ENCODE assay signal across 8 cellular contexts in genomic region chr9:100595391-100596199, GRCh38. TPM values are rescaled to one million over a fixed set of nuclear protein-coding genes. Genes with fewer than 3 reads are reported as not detected.
A peak's percentile ranks its signal among the peaks of the same experiment; 100 is the strongest.
DNase-seq lines count a peak whose midpoint lies in the region; ATAC-seq and TF ChIP-seq lines count a peak whose summit lies in the region.

No MANE protein-coding gene starts in this region.

- peaks cover 38% of the 10 kb centered on the region for H3K27me3 ChIP-seq in neutrophil

- peak; percentile 30 for DNase-seq in activated CD4-positive, alpha-beta T cell treated with anti-CD3 and anti-CD28 coated beads for 36 hours
- DNase-seq in activated CD4-positive, alpha-beta T cell treated with anti-CD3 and anti-CD28 coated beads, Interleukin-2, amount 50 U/mL, for 1 hour = no peak
- DNase-seq in NAMALWA (ENCODE audit: low spot score) (peak; percentile 70), SW 1271 (lab: John Stamatoyannopoulos, UW) (peak; percentile 24 to 64), fibroblast of the aortic adventitia (ENCODE audit: low read depth) (peak; percentile 83)

- TF ChIP-seq CTCF in fibroblast of the aortic adventitia (IDR thresholded peaks at IDR 0.05; ENCODE audit: insufficient read depth, low read length) (peak; percentile 76), neutrophil (IDR thresholded peaks at IDR 0.05) (peak; percentile 13)

- no peak for ATAC-seq in activated CD4-positive, alpha-beta T cell treated with anti-CD3 and anti-CD28 coated beads for 36 hours
- peak; percentile 47 for ATAC-seq in GM21447 (IDR thresholded peaks at IDR 0.05; ENCODE audit: unreplicated experiment)
- no peak for ATAC-seq in GM21576 (IDR thresholded peaks at IDR 0.05; ENCODE audit: unreplicated experiment)

- peaks cover 8% of the 10 kb centered on the region in 2 experiments for H3K4me1 ChIP-seq in neutrophil (ENCODE audit: control insufficient read depth in 1 of 2, insufficient read depth in 1 of 2, low read depth in 1 of 2, low read length in 1 of 2)

- H3K9me3 ChIP-seq in neutrophil = no peaks in the 10 kb centered on the region

- intact Hi-C loops in activated CD4-positive, alpha-beta T cell treated with anti-CD3 and anti-CD28 coated beads for 36 hours (cut with DNase I, micrococcal nuclease) = loop anchor here (1.0 to 10.0 kb wide), 11 partner anchors 90 to 1433 kb away; partner anchors contain the start of genes MSANTD3 (in 2 of the 2), NR4A3 (in 1 of the 2), STX17 (in 1 of the 2) and TEX10 (in 1 of the 2)

- CTCF ChIA-PET in activated CD4-positive, alpha-beta T cell treated with anti-CD3 and anti-CD28 coated beads for 36 hours (lab: Charles Lee) = interaction anchor here (0.6 to 1.4 kb wide), 13 partner anchors 14 to 1412 kb away, joined by 3 to 7 read pairs (median 3); no protein-coding TSS in a partner anchor

- H3K27ac ChIP-seq in neutrophil = no peak overlapping the region

- POLR2A ChIA-PET in activated CD4-positive, alpha-beta T cell treated with anti-CD3 and anti-CD28 coated beads for 36 hours (lab: Charles Lee) = no interaction called here

- no peaks in the 10 kb centered on the region for H3K36me3 ChIP-seq in neutrophil

- no peak overlapping the region for H3K27ac Mint-ChIP-seq in activated CD4-positive, alpha-beta T cell treated with anti-CD3 and anti-CD28 coated beads for 36 hours

- no peaks in the 10 kb centered on the region for H3K36me3 Mint-ChIP-seq in activated CD4-positive, alpha-beta T cell treated with anti-CD3 and anti-CD28 coated beads for 36 hours (ENCODE audit: low read depth)

- no peak overlapping the region for H3K4me3 Mint-ChIP-seq in activated CD4-positive, alpha-beta T cell treated with anti-CD3 and anti-CD28 coated beads for 36 hours

- H3K27me3 Mint-ChIP-seq in activated CD4-positive, alpha-beta T cell treated with anti-CD3 and anti-CD28 coated beads for 36 hours = no peaks in the 10 kb centered on the region

- H3K4me3 ChIP-seq in fibroblast of the aortic adventitia (ENCODE audit: low read depth, low read length) = no peak overlapping the region
- H3K4me3 ChIP-seq in neutrophil (ENCODE audit: low read depth in 1 of 2, low read length in 1 of 2) = no peak overlapping the region

- peaks cover 20% of the 10 kb centered on the region for H3K4me1 Mint-ChIP-seq in activated CD4-positive, alpha-beta T cell treated with anti-CD3 and anti-CD28 coated beads for 36 hours

- no peaks in the 10 kb centered on the region for H3K9me3 Mint-ChIP-seq in activated CD4-positive, alpha-beta T cell treated with anti-CD3 and anti-CD28 coated beads for 36 hours (ENCODE audit: low read depth)

RNA-seq across cellular contexts. Expression of gene CAVIN4, which starts 17.7 kb away (rescaled TPM):
- under 1 TPM; 0.16 to 0.18 TPM for total RNA-seq in activated CD4-positive, alpha-beta T cell treated with anti-CD3 and anti-CD28 coated beads for 36 hours
- total RNA-seq in fibroblast of the aortic adventitia (ENCODE audit: low replicate concordance) = 1.4 TPM in 2 replicates
